Comparison of ENCODE assay signal across 20 cellular contexts in genomic region chr11:45301537-45302246, GRCh38. TPM values are rescaled to one million over a fixed set of nuclear protein-coding genes. Genes with fewer than 3 reads are reported as not detected.
DNase-seq lines count a peak whose midpoint lies in the region; TF ChIP-seq lines count a peak whose summit lies in the region.
"Had no signal": no experiment of that assay in that cellular context is flagged by ENCODE, and none has a peak within 500 bp of the region (broad histone marks: within the 10 kb centered on the region; RNA-seq: fewer than 3 reads in every experiment).

No MANE protein-coding gene starts in this region.

- H3K36me3 ChIP-seq in Loucy (ENCODE audit: insufficient read depth, low read length) = no peaks in the 10 kb centered on the region
- H3K36me3 ChIP-seq in neural progenitor cell = no peaks in the 10 kb centered on the region
- H3K36me3 ChIP-seq: upper lobe of right lung had no signal

- H3K9ac ChIP-seq in Loucy (ENCODE audit: low read depth, low read length, poor library complexity, severe bottlenecking) (peak overlapping the region; percentile 5), neural progenitor cell (no peak overlapping the region)

- no peaks in the 10 kb centered on the region for H3K79me2 ChIP-seq in Loucy (ENCODE audit: insufficient read depth, low read length)
- H3K79me2 ChIP-seq in neural progenitor cell (ENCODE audit: low read depth) = no peaks in the 10 kb centered on the region

- peak; percentile 36 for DNase-seq in NCI-H1092 treated with DMSO at 0.1 percent for 48 hours (lab: John Stamatoyannopoulos, UW)
- no peak for DNase-seq in NCI-H1092 (lab: John Stamatoyannopoulos, UW)
- peak; percentile 82 for DNase-seq in NCI-H748 treated with DMSO at 0.1 percent for 48 hours (lab: John Stamatoyannopoulos, UW)
- no peak for DNase-seq in neural progenitor cell (ENCODE audit: low spot score)
- no peak for DNase-seq in A172 (ENCODE audit: low spot score)
- DNase-seq in GF-D8 (lab: John Stamatoyannopoulos, UW) = no peak
- DNase-seq in mesenteric fat pad (ENCODE audit: low spot score) = no peak
- DNase-seq: activated CD4-positive, alpha-beta memory T cell treated with anti-CD3 and anti-CD28 coated beads, Interleukin-2, amount 10 ng/mL, durations not matched to agents 7 days and 5 days; activated CD4-positive, CD25-positive, alpha-beta regulatory T cell; activated gamma-delta T cell; activated T-cell treated with anti-CD3 and anti-CD28 coated beads, Interleukin-2, amount 50 U/mL, for 1 hour; kidney glomerular epithelial cell; NCI-H1694; nucleus accumbens; PC-3; SHP77; upper lobe of right lung had no signal

- no peaks in the 10 kb centered on the region for H3F3A ChIP-seq in Loucy (ENCODE audit: low read depth)
- H3F3A ChIP-seq in neural progenitor cell (ENCODE audit: low read depth) = peaks cover 8% of the 10 kb centered on the region

- H3K9me2 ChIP-seq in Loucy (replicated peaks; ENCODE audit: low read depth, low read length) = no peaks in the 10 kb centered on the region

- H3K4me1 ChIP-seq in Loucy (ENCODE audit: insufficient read depth, low read length, poor library complexity, severe bottlenecking) (peaks cover 31% of the 10 kb centered on the region), neural progenitor cell (peaks cover 5% of the 10 kb centered on the region)
- H3K4me1 ChIP-seq: upper lobe of right lung had no signal

- no peaks in the 10 kb centered on the region for H3K4me1 Mint-ChIP-seq in neural progenitor cell

- H3K36me3 Mint-ChIP-seq in neural progenitor cell = no peaks in the 10 kb centered on the region

- H3K4me2 ChIP-seq in Loucy (ENCODE audit: low read depth, low read length, poor library complexity, severe bottlenecking) = peak overlapping the region; percentile 59
- no peak overlapping the region for H3K4me2 ChIP-seq in neural progenitor cell

- TF ChIP-seq CTCF in Loucy (conservative IDR thresholded peaks at IDR 0.05; ENCODE audit: low read length) (peak; percentile 41), neural progenitor cell (IDR thresholded peaks at IDR 0.05) (no peak)

- peak overlapping the region; percentile 14 for H3K4me3 ChIP-seq in Loucy (ENCODE audit: low read length, poor library complexity, severe bottlenecking)
- H3K4me3 ChIP-seq in neural progenitor cell = no peak overlapping the region
- H3K4me3 ChIP-seq: upper lobe of right lung had no signal

- no peak overlapping the region for H3K4me3 Mint-ChIP-seq in neural progenitor cell
- H3K4me3 Mint-ChIP-seq: activated CD4-positive, alpha-beta memory T cell treated with anti-CD3 and anti-CD28 coated beads, Interleukin-2, amount 10 ng/mL, durations not matched to agents 7 days and 5 days had no signal

- no peaks in the 10 kb centered on the region for H4K20me1 ChIP-seq in Loucy (ENCODE audit: insufficient read depth, low read length, poor library complexity, severe bottlenecking)
- no peaks in the 10 kb centered on the region for H4K20me1 ChIP-seq in neural progenitor cell (ENCODE audit: low read depth)

- H3K27ac Mint-ChIP-seq in neural progenitor cell = no peak overlapping the region
- H3K27ac Mint-ChIP-seq: activated CD4-positive, alpha-beta memory T cell treated with anti-CD3 and anti-CD28 coated beads, Interleukin-2, amount 10 ng/mL, durations not matched to agents 7 days and 5 days had no signal

- H3K9me3 ChIP-seq in Loucy (ENCODE audit: insufficient read depth, low read depth, low read length) (no peaks in the 10 kb centered on the region), neural progenitor cell (ENCODE audit: low read depth) (no peaks in the 10 kb centered on the region)
- H3K9me3 ChIP-seq: upper lobe of right lung had no signal

- H3K27me3 ChIP-seq in Loucy (ENCODE audit: insufficient read depth, low read length, poor library complexity, severe bottlenecking) = no peaks in the 10 kb centered on the region
- no peaks in the 10 kb centered on the region for H3K27me3 ChIP-seq in neural progenitor cell
- H3K27me3 ChIP-seq: upper lobe of right lung had no signal

- peaks cover 2% of the 10 kb centered on the region for H3K9me3 Mint-ChIP-seq in neural progenitor cell
- H3K9me3 Mint-ChIP-seq: activated CD4-positive, alpha-beta memory T cell treated with anti-CD3 and anti-CD28 coated beads, Interleukin-2, amount 10 ng/mL, durations not matched to agents 7 days and 5 days had no signal

- peaks cover 8% of the 10 kb centered on the region for H3K27me3 Mint-ChIP-seq in neural progenitor cell (ENCODE audit: insufficient read depth, low read depth)

- no peak overlapping the region for H3K27ac ChIP-seq in neural progenitor cell
- H3K27ac ChIP-seq: 22Rv1, upper lobe of right lung had no signal

- no peak overlapping the region for H2AFZ ChIP-seq in Loucy (ENCODE audit: low read length)
- peak overlapping the region; percentile 50 for H2AFZ ChIP-seq in neural progenitor cell (replicated peaks)

RNA-seq across cellular contexts. Expression of gene SYT13, which starts 15.6 kb away (rescaled TPM):
- 8.6 and 9.0 TPM in 2 replicates for total RNA-seq in neural progenitor cell (ENCODE audit: low replicate concordance)
- 0.19 TPM in 1 of 2 replicates, not detected in the other for total RNA-seq in A172 (2014; rRNA removed; shearing (Covaris generic))
- not detected for total RNA-seq in mesenteric fat pad
- total RNA-seq: activated CD4-positive, alpha-beta memory T cell treated with anti-CD3 and anti-CD28 coated beads, Interleukin-2, amount 10 ng/mL, durations not matched to agents 7 days and 5 days; PC-3; pulmonary artery endothelial cell; upper lobe of right lung had no signal

Comparison
In these comparisons a context has a peak if more than half of its experiments do, and no peak if none do; other contexts are left out.
1. DNase-seq: peak in NCI-H1092 treated with DMSO at 0.1 percent for 48 hours (single experiment) and NCI-H748 treated with DMSO at 0.1 percent for 48 hours (single experiment); none in NCI-H1092 (single experiment), neural progenitor cell (single experiment), A172 (single experiment), GF-D8 (single experiment) and mesenteric fat pad (single experiment).